8 cellular contexts compared by ENCODE assay signal in genomic region chr3:141659821-141660597, GRCh38.
A peak's percentile ranks its signal among the peaks of the same experiment; 100 is the strongest.
DNase-seq lines count a peak whose midpoint lies in the region; ATAC-seq lines count a peak whose summit lies in the region.

No MANE protein-coding gene starts in this region.

- no peak overlapping the region for H3K27ac Mint-ChIP-seq in activated CD4-positive, alpha-beta T cell treated with anti-CD3 and anti-CD28 coated beads, Interleukin-2, amount 10 ng/mL, durations not matched to agents 7 days and 5 days

- no peak overlapping the region for H3K27ac ChIP-seq in caudate nucleus (ENCODE audit: low read depth, low read length)

- peak overlapping the region; percentile 32 for H3K4me3 Mint-ChIP-seq in activated CD4-positive, alpha-beta T cell treated with anti-CD3 and anti-CD28 coated beads, Interleukin-2, amount 10 ng/mL, durations not matched to agents 7 days and 5 days

- no peaks in the 10 kb centered on the region for H3K36me3 Mint-ChIP-seq in activated CD4-positive, alpha-beta T cell treated with anti-CD3 and anti-CD28 coated beads, Interleukin-2, amount 10 ng/mL, durations not matched to agents 7 days and 5 days (ENCODE audit: low read depth)

- POLR2A ChIA-PET in activated CD4-positive, alpha-beta T cell treated with anti-CD3 and anti-CD28 coated beads, Interleukin-2, amount 10 ng/mL, durations not matched to agents 7 days and 5 days (lab: Charles Lee), result no interaction called here

- CTCF ChIA-PET in activated CD4-positive, alpha-beta T cell treated with anti-CD3 and anti-CD28 coated beads, Interleukin-2, amount 10 ng/mL, durations not matched to agents 7 days and 5 days (lab: Charles Lee), result no interaction called here

- ATAC-seq in GM18870 (IDR thresholded peaks at IDR 0.05; ENCODE audit: unreplicated experiment), result no peak

- no peak for DNase-seq in activated CD4-positive, alpha-beta T cell treated with anti-CD3 and anti-CD28 coated beads, Interleukin-2, amount 10 ng/mL, durations not matched to agents 7 days and 5 days
- no peak for DNase-seq in activated CD4-positive, alpha-beta T cell treated with anti-CD3 and anti-CD28 coated beads, Interleukin-2, amount 50 U/mL, for 1 hour
- DNase-seq in NCI-H510A (lab: John Stamatoyannopoulos, UW), result peak; percentile 17
- peak in 44 of 61 donors; percentile 7 to 66 (median 40) for DNase-seq in caudate nucleus (lab: John Stamatoyannopoulos, UW)
- DNase-seq in left kidney (ENCODE audit: low read depth, low spot score), result peak; percentile 91
- peak; percentile 31 for DNase-seq in stimulated activated CD8-positive, alpha-beta memory T cell treated with anti-CD3 and anti-CD28 coated beads, Interleukin-4, amount 100 ng/mL, for 48 hours
- DNase-seq in activated gamma-delta T cell treated with Interleukin-2 at 50 U/mL for 16 hours, result no peak

- peaks cover 4% of the 10 kb centered on the region for H3K9me3 Mint-ChIP-seq in activated CD4-positive, alpha-beta T cell treated with anti-CD3 and anti-CD28 coated beads, Interleukin-2, amount 10 ng/mL, durations not matched to agents 7 days and 5 days

- peaks cover 9% of the 10 kb centered on the region for H3K4me1 Mint-ChIP-seq in activated CD4-positive, alpha-beta T cell treated with anti-CD3 and anti-CD28 coated beads, Interleukin-2, amount 10 ng/mL, durations not matched to agents 7 days and 5 days

- H3K27me3 Mint-ChIP-seq in activated CD4-positive, alpha-beta T cell treated with anti-CD3 and anti-CD28 coated beads, Interleukin-2, amount 10 ng/mL, durations not matched to agents 7 days and 5 days, result peaks cover 75% of the 10 kb centered on the region

Comparison
In these comparisons a context has a peak if more than half of its experiments do, and no peak if none do; other contexts are left out.
1. DNase-seq: peak in NCI-H510A (single experiment), caudate nucleus (44 of 61), left kidney (single experiment) and stimulated activated CD8-positive, alpha-beta memory T cell treated with anti-CD3 and anti-CD28 coated beads, Interleukin-4, amount 100 ng/mL, for 48 hours (single experiment); none in activated CD4-positive, alpha-beta T cell treated with anti-CD3 and anti-CD28 coated beads, Interleukin-2, amount 10 ng/mL, durations not matched to agents 7 days and 5 days (single experiment), activated CD4-positive, alpha-beta T cell treated with anti-CD3 and anti-CD28 coated beads, Interleukin-2, amount 50 U/mL, for 1 hour (single experiment) and activated gamma-delta T cell treated with Interleukin-2 at 50 U/mL for 16 hours (single experiment).